Comparison of ENCODE assay signal across 29 cellular contexts in the genomic region with DNA sequence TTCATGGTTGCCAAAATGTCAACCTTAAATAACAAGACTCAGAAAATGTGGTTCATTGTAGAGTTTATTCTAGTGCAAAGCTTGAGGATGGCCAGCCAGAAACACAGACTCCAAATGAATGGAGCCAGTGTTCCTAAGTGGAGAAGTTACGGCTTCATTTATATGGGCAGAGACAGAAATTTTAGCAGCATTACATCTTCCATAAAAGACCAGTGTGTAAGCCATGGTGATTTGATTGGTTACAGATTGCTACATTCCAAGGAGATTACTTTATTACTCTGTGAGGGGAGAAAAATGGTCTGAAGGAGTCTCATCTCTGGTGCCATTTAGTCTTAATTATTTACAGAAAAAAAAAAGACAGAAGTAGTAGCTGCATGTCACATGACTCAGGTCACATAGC.
A peak's percentile ranks its signal among the peaks of the same experiment; 100 is the strongest.
DNase-seq lines count a peak whose midpoint lies in the region; ATAC-seq and TF ChIP-seq lines count a peak whose summit lies in the region.
"Had no signal": no experiment of that assay in that cellular context is flagged by ENCODE, and none has a peak within 500 bp of the region (broad histone marks: within the 10 kb centered on the region; RNA-seq: fewer than 3 reads in every experiment).

No MANE protein-coding gene starts in this region.

- no peak overlapping the region for H3T11ph ChIP-seq in H9 (ENCODE audit: low read length)

- no peak overlapping the region for H3K4me3 Mint-ChIP-seq in H9
- H3K4me3 Mint-ChIP-seq: activated B cell treated with CpG ODN at 0.5 μM for 24 hours; activated naive CD4-positive, alpha-beta T cell treated with anti-CD3 and anti-CD28 coated beads, Interleukin-2, amount 50 U/mL, for 24 hours; activated T-helper 17 cell treated with anti-CD3 and anti-CD28 coated beads, Interleukin-2, amount 50 U/mL, for 72 hours; CD4-positive, CD25-positive, alpha-beta regulatory T cell; GM23338; memory B cell; stimulated activated effector memory CD8-positive, alpha-beta T cell treated with anti-CD3 and anti-CD28 coated beads, Interleukin-12 subunit alpha, Interleukin-12 subunit beta, amount 100 ng/mL, for 72 hours had no signal

- no peak overlapping the region for H2BK12ac ChIP-seq in H9 (ENCODE audit: insufficient read length, low read depth, low read length)

- H3K27ac ChIP-seq in osteoblast (ENCODE audit: low read depth, low read length) (no peak overlapping the region), H9 (ENCODE audit: insufficient read length, low read depth, low read length) (no peak overlapping the region)
- H3K27ac ChIP-seq: heart left ventricle, prostate gland had no signal

- no peaks in the 10 kb centered on the region for H3K79me1 ChIP-seq in H9 (ENCODE audit: insufficient read depth, low read depth, low read length, poor library complexity, severe bottlenecking)

- no peak overlapping the region for H3K18ac ChIP-seq in H9 (ENCODE audit: insufficient read length, low read depth, low read length)

- no peaks in the 10 kb centered on the region for H3K23me2 ChIP-seq in H9 (ENCODE audit: insufficient read length, low read depth, low read length, poor library complexity, severe bottlenecking)

- no peak overlapping the region for H2BK120ac ChIP-seq in H9 (ENCODE audit: low read depth, low read length, poor library complexity, severe bottlenecking)

- ATAC-seq in esophagus mucosa: no peak
- ATAC-seq in HG02588 (IDR thresholded peaks at IDR 0.05; ENCODE audit: unreplicated experiment): no peak
- ATAC-seq: activated T-helper 17 cell treated with anti-CD3 and anti-CD28 coated beads, Interleukin-2, amount 50 U/mL, for 72 hours; GM23338; stimulated activated effector memory CD8-positive, alpha-beta T cell treated with anti-CD3 and anti-CD28 coated beads, Interleukin-12 subunit alpha, Interleukin-12 subunit beta, amount 100 ng/mL, for 72 hours had no signal

- no peaks in the 10 kb centered on the region for H3K4me1 ChIP-seq in osteoblast (ENCODE audit: insufficient read depth, low read length)
- H3K4me1 ChIP-seq in H9 (ENCODE audit: insufficient read depth, low read length): no peaks in the 10 kb centered on the region
- H3K4me1 ChIP-seq: heart left ventricle, prostate gland had no signal

- H3K4ac ChIP-seq in H9 (ENCODE audit: low read depth, low read length): no peak overlapping the region

- H3K27me3 ChIP-seq in osteoblast (ENCODE audit: insufficient read depth, low read length) (no peaks in the 10 kb centered on the region), H9 (ENCODE audit: insufficient read depth, low read length) (no peaks in the 10 kb centered on the region)
- H3K27me3 ChIP-seq: heart left ventricle had no signal

- no peak overlapping the region for H2BK20ac ChIP-seq in H9 (ENCODE audit: low read depth, low read length, poor library complexity, severe bottlenecking)

- H4K8ac ChIP-seq in H9 (replicated peaks; ENCODE audit: insufficient read length, low read depth, low read length): no peak overlapping the region

- TF ChIP-seq CTCF in AG09309 (IDR thresholded peaks at IDR 0.05; ENCODE audit: control insufficient read depth, insufficient read depth, low read depth, low read length, missing control alignments) (no peak), epithelial cell of proximal tubule (conservative IDR thresholded peaks at IDR 0.05; ENCODE audit: low read depth, low read length) (no peak), osteoblast (IDR thresholded peaks at IDR 0.05; ENCODE audit: extremely low read depth, low read depth, low read length) (no peak), H9 (conservative IDR thresholded peaks at IDR 0.05) (no peak)

- DNase-seq in AG09309 (ENCODE audit: low read depth) (peak; percentile 2), HS-5 (ENCODE audit: low read depth) (peak; percentile 31), epithelial cell of proximal tubule (ENCODE audit: low read depth) (peak; percentile 64), osteoblast (ENCODE audit: insufficient read length, low spot score, missing footprints) (no peak), NCI-H1417 treated with DMSO at 0.1 percent for 48 hours (lab: John Stamatoyannopoulos, UW) (no peak), H9 (no peak)
- DNase-seq: activated B cell treated with CpG ODN at 0.5 μM for 24 hours; activated CD8-positive, alpha-beta memory T cell treated with anti-CD3 and anti-CD28 coated beads, Interleukin-2, amount 50 U/mL, for 4 hours; anterior cingulate cortex; caudate nucleus; CD4-positive, CD25-positive, alpha-beta regulatory T cell; DMS 273 treated with DMSO at 0.1 percent for 48 hours; heart left ventricle; Kasumi-1; left cardiac atrium; NCI-H1048; NCI-H2081; NCI-H82; small intestine; stimulated activated CD4-positive, alpha-beta T cell treated with anti-CD3 and anti-CD28 coated beads, Interleukin-2, amount 100 ng/mL, for 48 hours; SW 1271 had no signal

- H4K20me1 ChIP-seq in osteoblast (ENCODE audit: insufficient read depth, low read length) (no peaks in the 10 kb centered on the region), H9 (ENCODE audit: control insufficient read depth, insufficient read depth, insufficient read length) (no peaks in the 10 kb centered on the region)

- no CpG with 5 or more reads among the region's 1 CpG for WGBS in H9 (ENCODE audit: extremely low coverage, insufficient read length, low lambda C conversion rate)

- H3K79me2 ChIP-seq in osteoblast (ENCODE audit: insufficient read depth, low read length) (no peaks in the 10 kb centered on the region), H9 (ENCODE audit: insufficient read depth, low read length) (no peaks in the 10 kb centered on the region)

- no peak overlapping the region for H3K4me3 ChIP-seq in AG09309 (ENCODE audit: control insufficient read depth, low read depth, low read length)
- no peak overlapping the region for H3K4me3 ChIP-seq in epithelial cell of proximal tubule (ENCODE audit: low read depth, low read length)
- peak overlapping the region; percentile 19 for H3K4me3 ChIP-seq in osteoblast (ENCODE audit: insufficient read depth, low read length)
- H3K4me3 ChIP-seq: GM23338, heart left ventricle, prostate gland had no signal

- peaks cover 25 to 30% of the 10 kb centered on the region in 2 experiments for H3K4me1 Mint-ChIP-seq in H9
- H3K4me1 Mint-ChIP-seq: activated B cell treated with CpG ODN at 0.5 μM for 24 hours; activated naive CD4-positive, alpha-beta T cell treated with anti-CD3 and anti-CD28 coated beads, Interleukin-2, amount 50 U/mL, for 24 hours; activated T-helper 17 cell treated with anti-CD3 and anti-CD28 coated beads, Interleukin-2, amount 50 U/mL, for 72 hours; CD4-positive, CD25-positive, alpha-beta regulatory T cell; memory B cell; stimulated activated effector memory CD8-positive, alpha-beta T cell treated with anti-CD3 and anti-CD28 coated beads, Interleukin-12 subunit alpha, Interleukin-12 subunit beta, amount 100 ng/mL, for 72 hours had no signal

- H2BK15ac ChIP-seq in H9 (ENCODE audit: low read depth, low read length): no peak overlapping the region

- no peaks in the 10 kb centered on the region for H3K36me3 Mint-ChIP-seq in H9 (ENCODE audit: insufficient read depth in 1 of 3, low read depth in 3 of 3)
- H3K36me3 Mint-ChIP-seq: activated naive CD4-positive, alpha-beta T cell treated with anti-CD3 and anti-CD28 coated beads, Interleukin-2, amount 50 U/mL, for 24 hours; CD4-positive, CD25-positive, alpha-beta regulatory T cell; memory B cell; stimulated activated effector memory CD8-positive, alpha-beta T cell treated with anti-CD3 and anti-CD28 coated beads, Interleukin-12 subunit alpha, Interleukin-12 subunit beta, amount 100 ng/mL, for 72 hours had no signal

- H3K56ac ChIP-seq in H9 (ENCODE audit: insufficient read length, low read depth, low read length): no peak overlapping the region

- H3K4me2 ChIP-seq in osteoblast (ENCODE audit: insufficient read depth, low read length): peak overlapping the region; percentile 18
- no peak overlapping the region for H3K4me2 ChIP-seq in H9 (ENCODE audit: insufficient read depth, insufficient read length, low read length)
- H3K4me2 ChIP-seq: GM23338 had no signal

- H2AK5ac ChIP-seq in H9 (ENCODE audit: insufficient read length, low read length): no peak overlapping the region

- H3K27ac Mint-ChIP-seq in H9: no peak overlapping the region
- H3K27ac Mint-ChIP-seq: activated B cell treated with CpG ODN at 0.5 μM for 24 hours; activated naive CD4-positive, alpha-beta T cell treated with anti-CD3 and anti-CD28 coated beads, Interleukin-2, amount 50 U/mL, for 24 hours; activated T-helper 17 cell treated with anti-CD3 and anti-CD28 coated beads, Interleukin-2, amount 50 U/mL, for 72 hours; CD4-positive, CD25-positive, alpha-beta regulatory T cell; GM23338; memory B cell; stimulated activated effector memory CD8-positive, alpha-beta T cell treated with anti-CD3 and anti-CD28 coated beads, Interleukin-12 subunit alpha, Interleukin-12 subunit beta, amount 100 ng/mL, for 72 hours had no signal

- H4K5ac ChIP-seq in H9 (ENCODE audit: insufficient read length, low read depth, low read length): no peak overlapping the region

- H3K36me3 ChIP-seq in osteoblast (ENCODE audit: insufficient read depth, low read length): no peaks in the 10 kb centered on the region
- H3K36me3 ChIP-seq: heart left ventricle, prostate gland had no signal

- peak overlapping the region; percentile 76 for H2AFZ ChIP-seq in osteoblast (ENCODE audit: low read length)
- H2AFZ ChIP-seq in H9 (ENCODE audit: low read length): no peak overlapping the region
- H2AFZ ChIP-seq: GM23338 had no signal

- no peak overlapping the region for H3K23ac ChIP-seq in H9 (ENCODE audit: insufficient read length, low read depth, low read length)

- H3K9me3 Mint-ChIP-seq in H9: no peaks in the 10 kb centered on the region
- H3K9me3 Mint-ChIP-seq: activated B cell treated with CpG ODN at 0.5 μM for 24 hours; activated naive CD4-positive, alpha-beta T cell treated with anti-CD3 and anti-CD28 coated beads, Interleukin-2, amount 50 U/mL, for 24 hours; activated T-helper 17 cell treated with anti-CD3 and anti-CD28 coated beads, Interleukin-2, amount 50 U/mL, for 72 hours; GM23338; stimulated activated effector memory CD8-positive, alpha-beta T cell treated with anti-CD3 and anti-CD28 coated beads, Interleukin-12 subunit alpha, Interleukin-12 subunit beta, amount 100 ng/mL, for 72 hours had no signal

- H2BK5ac ChIP-seq in H9 (ENCODE audit: insufficient read length, low read length): no peak overlapping the region

- H4K91ac ChIP-seq in H9 (ENCODE audit: insufficient read length, low read depth, low read length): no peak overlapping the region

- no peak overlapping the region for H3K14ac ChIP-seq in H9 (ENCODE audit: insufficient read depth, low read length)

- no peak overlapping the region for H3K9ac ChIP-seq in H9 (ENCODE audit: extremely low read depth, insufficient read length, low read length)

- H3K9me3 ChIP-seq in osteoblast (ENCODE audit: low read depth, low read length) (no peaks in the 10 kb centered on the region), H9 (ENCODE audit: control insufficient read depth, low read depth, low read length) (no peaks in the 10 kb centered on the region)
- H3K9me3 ChIP-seq: heart left ventricle, prostate gland had no signal

- no peaks in the 10 kb centered on the region for H3K27me3 Mint-ChIP-seq in H9 (ENCODE audit: low read depth)
- H3K27me3 Mint-ChIP-seq: activated B cell treated with CpG ODN at 0.5 μM for 24 hours; CD4-positive, CD25-positive, alpha-beta regulatory T cell; memory B cell had no signal

Comparison
In these comparisons a context has a peak if more than half of its experiments do, and no peak if none do; other contexts are left out.
1. DNase-seq: peak in AG09309 (single experiment), HS-5 (single experiment) and epithelial cell of proximal tubule (single experiment); none in osteoblast (single experiment), NCI-H1417 treated with DMSO at 0.1 percent for 48 hours (single experiment) and H9 (single experiment).